8 cellular contexts compared by ENCODE assay signal in genomic region chr2:28390241-28390856, GRCh38. TPM values are rescaled to one million over a fixed set of nuclear protein-coding genes. Genes with fewer than 3 reads are reported as not detected.
DNase-seq lines count a peak whose midpoint lies in the region; ATAC-seq and TF ChIP-seq lines count a peak whose summit lies in the region.

No MANE protein-coding gene starts in this region.

- H3K9ac ChIP-seq in colonic mucosa (ENCODE audit: low read depth in 2 of 2, low read length in 2 of 2): peak overlapping the region; percentile 92 to 93

- ATAC-seq in GM21390 (IDR thresholded peaks at IDR 0.05; ENCODE audit: unreplicated experiment): peak; percentile 25
- peak; percentile 11 for ATAC-seq in left lobe of liver
- no peak for ATAC-seq in HG02759 (IDR thresholded peaks at IDR 0.05; ENCODE audit: unreplicated experiment)

- peak; percentile 84 for DNase-seq in BE2C
- peak; percentile 84 for DNase-seq in NCI-H2227 (lab: John Stamatoyannopoulos, UW; ENCODE audit: unreplicated experiment)
- DNase-seq in activated CD4-positive, alpha-beta T cell treated with anti-CD3 and anti-CD28 coated beads, Interleukin-2, amount 10 ng/mL, durations not matched to agents 7 days and 5 days: peak; percentile 90
- peak; percentile 89 for DNase-seq in colonic mucosa
- peak; percentile 76 for DNase-seq in left lobe of liver (ENCODE audit: low spot score)
- DNase-seq in stimulated activated CD4-positive, alpha-beta T cell treated with anti-CD3 and anti-CD28 coated beads, Interleukin-1b, Interleukin-23, amount 100 ng/mL, for 48 hours: peak; percentile 98

- H3K27ac Mint-ChIP-seq in activated CD4-positive, alpha-beta T cell treated with anti-CD3 and anti-CD28 coated beads, Interleukin-2, amount 10 ng/mL, durations not matched to agents 7 days and 5 days: peak overlapping the region; percentile 96

- peak overlapping the region; percentile 100 for H3K27ac ChIP-seq in colonic mucosa

- no peaks in the 10 kb centered on the region for H3K9me3 ChIP-seq in BE2C
- H3K9me3 ChIP-seq in colonic mucosa: no peaks in the 10 kb centered on the region

- H3K27me3 ChIP-seq in BE2C (no peaks in the 10 kb centered on the region), colonic mucosa (no peaks in the 10 kb centered on the region)

- H3K4me3 Mint-ChIP-seq in activated CD4-positive, alpha-beta T cell treated with anti-CD3 and anti-CD28 coated beads, Interleukin-2, amount 10 ng/mL, durations not matched to agents 7 days and 5 days: peak overlapping the region; percentile 81

- no peak for TF ChIP-seq CTCF in BE2C (IDR thresholded peaks at IDR 0.05; ENCODE audit: low read depth, low read length)
- TF ChIP-seq CTCF in colonic mucosa (IDR thresholded peaks at IDR 0.05): no peak

- CTCF ChIA-PET in activated CD4-positive, alpha-beta T cell treated with anti-CD3 and anti-CD28 coated beads, Interleukin-2, amount 10 ng/mL, durations not matched to agents 7 days and 5 days (lab: Charles Lee): interaction anchor here (0.9 to 2.3 kb wide), 7 partner anchors 10 to 707 kb away, joined by 3 to 21 read pairs (median 4); no protein-coding TSS in a partner anchor

- intact Hi-C loops in colonic mucosa (cut with DNase I): loop anchor here (5.0 to 10.0 kb wide), 2 partner anchors 118 to 236 kb away; no protein-coding TSS in a partner anchor

- H3K9me3 Mint-ChIP-seq in activated CD4-positive, alpha-beta T cell treated with anti-CD3 and anti-CD28 coated beads, Interleukin-2, amount 10 ng/mL, durations not matched to agents 7 days and 5 days: no peaks in the 10 kb centered on the region

- POLR2A ChIA-PET in activated CD4-positive, alpha-beta T cell treated with anti-CD3 and anti-CD28 coated beads, Interleukin-2, amount 10 ng/mL, durations not matched to agents 7 days and 5 days (lab: Charles Lee): interaction anchor here (0.8 kb wide), 1 partner anchor 285 kb away, joined by 3 read pairs; no protein-coding TSS in a partner anchor

- H3K4me1 ChIP-seq in BE2C (peaks cover 4% of the 10 kb centered on the region; the same call in 1 of the 2 replicates), colonic mucosa (no peaks in the 10 kb centered on the region)

- H3K4me1 Mint-ChIP-seq in activated CD4-positive, alpha-beta T cell treated with anti-CD3 and anti-CD28 coated beads, Interleukin-2, amount 10 ng/mL, durations not matched to agents 7 days and 5 days: peaks cover 37% of the 10 kb centered on the region

- H3K4me3 ChIP-seq in BE2C (ENCODE audit: low read depth, low read length) (peak overlapping the region; percentile 70), colonic mucosa (peak overlapping the region; percentile 85)

- H3K36me3 ChIP-seq in BE2C: no peaks in the 10 kb centered on the region
- no peaks in the 10 kb centered on the region for H3K36me3 ChIP-seq in colonic mucosa

- peaks cover 2% of the 10 kb centered on the region for H3K27me3 Mint-ChIP-seq in activated CD4-positive, alpha-beta T cell treated with anti-CD3 and anti-CD28 coated beads, Interleukin-2, amount 10 ng/mL, durations not matched to agents 7 days and 5 days

- peaks cover 2% of the 10 kb centered on the region for H3K36me3 Mint-ChIP-seq in activated CD4-positive, alpha-beta T cell treated with anti-CD3 and anti-CD28 coated beads, Interleukin-2, amount 10 ng/mL, durations not matched to agents 7 days and 5 days (ENCODE audit: low read depth)

RNA-seq across cellular contexts. Expression of gene FOSL2, which starts 2.3 kb away (rescaled TPM):
- 16.2 TPM for polyA plus RNA-seq in BE2C (2012; ENCODE audit: insufficient read depth, insufficient read length, low read depth)
- total RNA-seq in activated CD4-positive, alpha-beta T cell treated with anti-CD3 and anti-CD28 coated beads, Interleukin-2, amount 10 ng/mL, durations not matched to agents 7 days and 5 days: 10 to 100 TPM; 39.6 to 47.0 TPM
- total RNA-seq in colonic mucosa (100 to 1,000 TPM in 1 of 2 donors, 10 to 100 TPM in 1; 74.2 to 142 TPM), left lobe of liver (9.3 TPM)
